ENCODE assay signal across 1 cellular context in the genomic region with DNA sequence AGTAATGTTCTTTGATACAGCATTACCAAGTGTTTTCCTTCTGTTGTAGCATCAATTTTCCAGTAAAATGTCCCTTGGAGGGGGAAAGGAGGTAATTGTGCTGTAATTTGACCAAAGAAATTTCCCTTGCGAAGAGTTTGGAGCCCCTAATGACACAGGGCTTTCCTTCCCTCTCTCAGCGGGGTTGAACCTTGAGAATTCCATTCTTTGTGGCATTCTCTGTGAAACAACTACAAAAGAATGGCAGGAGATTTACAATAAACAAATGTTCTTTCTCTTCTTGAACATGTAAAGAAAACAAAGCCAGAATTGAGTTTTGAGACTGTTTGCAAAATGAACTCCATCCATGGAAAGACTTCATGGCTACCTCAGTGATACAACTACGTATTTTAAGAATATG.
TF ChIP-seq lines count a peak whose summit lies in the region.

No MANE protein-coding gene starts in this region.

TF ChIP-seq in GM23338, 12 proteins besides CTCF, POLR2A, EP300 and RAD21 (continued from another document):
- TF ChIP-seq, protein P1, sequence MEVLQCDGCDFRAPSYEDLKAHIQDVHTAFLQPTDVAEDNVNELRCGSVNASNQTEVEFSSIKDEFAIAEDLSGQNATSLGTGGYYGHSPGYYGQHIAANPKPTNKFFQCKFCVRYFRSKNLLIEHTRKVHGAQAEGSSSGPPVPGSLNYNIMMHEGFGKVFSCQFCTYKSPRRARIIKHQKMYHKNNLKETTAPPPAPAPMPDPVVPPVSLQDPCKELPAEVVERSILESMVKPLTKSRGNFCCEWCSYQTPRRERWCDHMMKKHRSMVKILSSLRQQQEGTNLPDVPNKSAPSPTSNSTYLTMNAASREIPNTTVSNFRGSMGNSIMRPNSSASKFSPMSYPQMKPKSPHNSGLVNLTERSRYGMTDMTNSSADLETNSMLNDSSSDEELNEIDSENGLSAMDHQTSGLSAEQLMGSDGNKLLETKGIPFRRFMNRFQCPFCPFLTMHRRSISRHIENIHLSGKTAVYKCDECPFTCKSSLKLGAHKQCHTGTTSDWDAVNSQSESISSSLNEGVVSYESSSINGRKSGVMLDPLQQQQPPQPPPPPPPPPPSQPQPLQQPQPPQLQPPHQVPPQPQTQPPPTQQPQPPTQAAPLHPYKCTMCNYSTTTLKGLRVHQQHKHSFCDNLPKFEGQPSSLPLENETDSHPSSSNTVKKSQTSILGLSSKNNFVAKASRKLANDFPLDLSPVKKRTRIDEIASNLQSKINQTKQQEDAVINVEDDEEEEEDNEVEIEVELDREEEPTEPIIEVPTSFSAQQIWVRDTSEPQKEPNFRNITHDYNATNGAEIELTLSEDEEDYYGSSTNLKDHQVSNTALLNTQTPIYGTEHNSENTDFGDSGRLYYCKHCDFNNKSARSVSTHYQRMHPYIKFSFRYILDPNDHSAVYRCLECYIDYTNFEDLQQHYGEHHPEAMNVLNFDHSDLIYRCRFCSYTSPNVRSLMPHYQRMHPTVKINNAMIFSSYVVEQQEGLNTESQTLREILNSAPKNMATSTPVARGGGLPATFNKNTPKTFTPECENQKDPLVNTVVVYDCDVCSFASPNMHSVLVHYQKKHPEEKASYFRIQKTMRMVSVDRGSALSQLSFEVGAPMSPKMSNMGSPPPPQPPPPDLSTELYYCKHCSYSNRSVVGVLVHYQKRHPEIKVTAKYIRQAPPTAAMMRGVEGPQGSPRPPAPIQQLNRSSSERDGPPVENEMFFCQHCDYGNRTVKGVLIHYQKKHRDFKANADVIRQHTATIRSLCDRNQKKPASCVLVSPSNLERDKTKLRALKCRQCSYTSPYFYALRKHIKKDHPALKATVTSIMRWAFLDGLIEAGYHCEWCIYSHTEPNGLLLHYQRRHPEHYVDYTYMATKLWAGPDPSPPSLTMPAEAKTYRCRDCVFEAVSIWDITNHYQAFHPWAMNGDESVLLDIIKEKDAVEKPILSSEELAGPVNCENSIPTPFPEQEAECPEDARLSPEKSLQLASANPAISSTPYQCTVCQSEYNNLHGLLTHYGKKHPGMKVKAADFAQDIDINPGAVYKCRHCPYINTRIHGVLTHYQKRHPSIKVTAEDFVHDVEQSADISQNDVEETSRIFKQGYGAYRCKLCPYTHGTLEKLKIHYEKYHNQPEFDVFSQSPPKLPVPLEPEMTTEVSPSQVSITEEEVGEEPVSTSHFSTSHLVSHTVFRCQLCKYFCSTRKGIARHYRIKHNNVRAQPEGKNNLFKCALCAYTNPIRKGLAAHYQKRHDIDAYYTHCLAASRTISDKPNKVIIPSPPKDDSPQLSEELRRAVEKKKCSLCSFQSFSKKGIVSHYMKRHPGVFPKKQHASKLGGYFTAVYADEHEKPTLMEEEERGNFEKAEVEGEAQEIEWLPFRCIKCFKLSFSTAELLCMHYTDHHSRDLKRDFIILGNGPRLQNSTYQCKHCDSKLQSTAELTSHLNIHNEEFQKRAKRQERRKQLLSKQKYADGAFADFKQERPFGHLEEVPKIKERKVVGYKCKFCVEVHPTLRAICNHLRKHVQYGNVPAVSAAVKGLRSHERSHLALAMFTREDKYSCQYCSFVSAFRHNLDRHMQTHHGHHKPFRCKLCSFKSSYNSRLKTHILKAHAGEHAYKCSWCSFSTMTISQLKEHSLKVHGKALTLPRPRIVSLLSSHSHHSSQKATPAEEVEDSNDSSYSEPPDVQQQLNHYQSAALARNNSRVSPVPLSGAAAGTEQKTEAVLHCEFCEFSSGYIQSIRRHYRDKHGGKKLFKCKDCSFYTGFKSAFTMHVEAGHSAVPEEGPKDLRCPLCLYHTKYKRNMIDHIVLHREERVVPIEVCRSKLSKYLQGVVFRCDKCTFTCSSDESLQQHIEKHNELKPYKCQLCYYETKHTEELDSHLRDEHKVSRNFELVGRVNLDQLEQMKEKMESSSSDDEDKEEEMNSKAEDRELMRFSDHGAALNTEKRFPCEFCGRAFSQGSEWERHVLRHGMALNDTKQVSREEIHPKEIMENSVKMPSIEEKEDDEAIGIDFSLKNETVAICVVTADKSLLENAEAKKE (CRISPR knock-in tag; IDR thresholded peaks at IDR 0.05): no peak
- TF ChIP-seq ZNF114 (CRISPR knock-in tag; IDR thresholded peaks at IDR 0.05) (no peak), STAT1 (IDR thresholded peaks at IDR 0.05; ENCODE audit: unreplicated experiment) (no peak), POLR2AphosphoS5 (IDR thresholded peaks at IDR 0.05; ENCODE audit: low read depth) (no peak), CREB1 (CRISPR knock-in tag; IDR thresholded peaks at IDR 0.05; ENCODE audit: low read depth) (no peak), ZNF331 (CRISPR knock-in tag; IDR thresholded peaks at IDR 0.05; ENCODE audit: low read depth) (no peak)
- TF ChIP-seq, protein P2, sequence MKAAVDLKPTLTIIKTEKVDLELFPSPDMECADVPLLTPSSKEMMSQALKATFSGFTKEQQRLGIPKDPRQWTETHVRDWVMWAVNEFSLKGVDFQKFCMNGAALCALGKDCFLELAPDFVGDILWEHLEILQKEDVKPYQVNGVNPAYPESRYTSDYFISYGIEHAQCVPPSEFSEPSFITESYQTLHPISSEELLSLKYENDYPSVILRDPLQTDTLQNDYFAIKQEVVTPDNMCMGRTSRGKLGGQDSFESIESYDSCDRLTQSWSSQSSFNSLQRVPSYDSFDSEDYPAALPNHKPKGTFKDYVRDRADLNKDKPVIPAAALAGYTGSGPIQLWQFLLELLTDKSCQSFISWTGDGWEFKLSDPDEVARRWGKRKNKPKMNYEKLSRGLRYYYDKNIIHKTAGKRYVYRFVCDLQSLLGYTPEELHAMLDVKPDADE (IDR thresholded peaks at IDR 0.05): no peak
TF ChIP-seq in GM23338: peak in this region for 0.
